ENCODE assay signal across 24 cellular contexts in the genomic region with DNA sequence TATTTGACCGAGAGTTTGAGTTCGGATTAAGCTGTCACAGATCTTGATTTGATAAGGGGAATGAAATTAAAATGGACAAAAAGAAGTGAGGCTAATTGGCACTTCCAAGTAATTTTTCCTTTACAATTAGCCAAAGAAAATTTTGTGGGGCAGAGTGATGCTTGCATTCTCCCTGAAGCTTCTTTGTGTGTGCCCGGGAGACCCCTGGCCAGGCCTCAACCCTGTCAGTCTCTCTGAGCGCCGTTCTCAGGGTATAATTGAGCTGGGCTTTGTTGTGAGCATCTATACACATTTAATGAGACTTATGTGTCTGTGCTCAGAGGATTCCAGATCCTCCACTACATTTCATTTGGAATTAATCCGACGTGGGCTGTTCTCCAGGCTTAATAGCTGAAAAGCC.
"Had no signal": no experiment of that assay in that cellular context is flagged by ENCODE, and none has a peak within 500 bp of the region (broad histone marks: within the 10 kb centered on the region; RNA-seq: fewer than 3 reads in every experiment).

No MANE protein-coding gene starts in this region.

- H3K4me1 Mint-ChIP-seq: naive thymus-derived CD4-positive, alpha-beta T cell; stimulated activated naive B cell treated with anti-CD40 and anti-IgM and Interleukin-4, amounts not matched to agents 10 μg/mL and 1 μg/mL and 100 μg/mL, for 72 hours had no signal

- DNase-seq: colonic mucosa; effector CD8-positive, alpha-beta T cell; foreskin keratinocyte; heart right ventricle; hippocampal formation; left cardiac atrium; left lung; mesenchymal stem cell; midbrain; naive thymus-derived CD4-positive, alpha-beta T cell; right cardiac atrium; sigmoid colon; spleen; stimulated activated naive B cell treated with anti-CD40 and anti-IgM and Interleukin-4, amounts not matched to agents 10 μg/mL and 1 μg/mL and 100 μg/mL, for 72 hours; upper lobe of left lung had no signal

- H3K27me3 Mint-ChIP-seq: dendritic cell treated with granulocyte-macrophage colony-stimulating factor and Interleukin-4, amounts not matched to agents 40 ng/mL and 50 ng/mL, for 4 days had no signal

- H3K27me3 ChIP-seq: colonic mucosa, esophagus muscularis mucosa, foreskin keratinocyte, heart right ventricle, left lung, sigmoid colon, tibial nerve, upper lobe of left lung had no signal

- H3K9me3 ChIP-seq: colonic mucosa, esophagus muscularis mucosa, gastroesophageal sphincter, left lung, spleen, thoracic aorta, tibial nerve, upper lobe of left lung had no signal

- H3K4me1 ChIP-seq: colonic mucosa, esophagus muscularis mucosa, foreskin keratinocyte, gastroesophageal sphincter, heart right ventricle, left lung, parathyroid adenoma, sigmoid colon, spleen, tibial nerve, upper lobe of left lung had no signal

- H3K4me3 ChIP-seq: colonic mucosa, esophagus muscularis mucosa, gastroesophageal sphincter, heart right ventricle, left lung, sigmoid colon, spleen, thoracic aorta, tibial nerve, upper lobe of left lung had no signal

- H3K9ac ChIP-seq: parathyroid adenoma had no signal

- H3K36me3 Mint-ChIP-seq: stimulated activated naive B cell treated with anti-CD40 and anti-IgM and Interleukin-4, amounts not matched to agents 10 μg/mL and 1 μg/mL and 100 μg/mL, for 72 hours had no signal

- H3K27ac Mint-ChIP-seq: dendritic cell treated with granulocyte-macrophage colony-stimulating factor and Interleukin-4, amounts not matched to agents 40 ng/mL and 50 ng/mL, for 4 days; naive thymus-derived CD4-positive, alpha-beta T cell; progenitor cell of endocrine pancreas; stimulated activated naive B cell treated with anti-CD40 and anti-IgM and Interleukin-4, amounts not matched to agents 10 μg/mL and 1 μg/mL and 100 μg/mL, for 72 hours; stimulated activated naive CD8-positive, alpha-beta T cell treated with anti-CD3 and anti-CD28 coated beads, Interleukin-15, Interleukin-2, amounts not matched to agents 100 ng/mL and 50 ng/mL, for 24 hours had no signal

- H3K4me3 Mint-ChIP-seq: dendritic cell treated with granulocyte-macrophage colony-stimulating factor and Interleukin-4, amounts not matched to agents 40 ng/mL and 50 ng/mL, for 4 days; naive thymus-derived CD4-positive, alpha-beta T cell; nephron; stimulated activated naive B cell treated with anti-CD40 and anti-IgM and Interleukin-4, amounts not matched to agents 10 μg/mL and 1 μg/mL and 100 μg/mL, for 72 hours; stimulated activated naive CD8-positive, alpha-beta T cell treated with anti-CD3 and anti-CD28 coated beads, Interleukin-15, Interleukin-2, amounts not matched to agents 100 ng/mL and 50 ng/mL, for 24 hours had no signal

- H3K27ac ChIP-seq: colonic mucosa, esophagus muscularis mucosa, foreskin keratinocyte, gastroesophageal sphincter, heart right ventricle, left lung, parathyroid adenoma, sigmoid colon, spleen, thoracic aorta, tibial nerve, upper lobe of left lung had no signal

- H3K79me2 ChIP-seq: parathyroid adenoma had no signal

- ATAC-seq: foreskin keratinocyte; gastroesophageal sphincter; heart right ventricle; left cardiac atrium; left lung; naive thymus-derived CD4-positive, alpha-beta T cell; right cardiac atrium; stimulated activated naive B cell treated with anti-CD40 and anti-IgM and Interleukin-4, amounts not matched to agents 10 μg/mL and 1 μg/mL and 100 μg/mL, for 72 hours had no signal

- H2AFZ ChIP-seq: parathyroid adenoma had no signal

- H3K36me3 ChIP-seq: colonic mucosa, esophagus muscularis mucosa, gastroesophageal sphincter, heart right ventricle, left lung, sigmoid colon, spleen, thoracic aorta, tibial nerve, upper lobe of left lung had no signal

- H3K9me3 Mint-ChIP-seq: dendritic cell treated with granulocyte-macrophage colony-stimulating factor and Interleukin-4, amounts not matched to agents 40 ng/mL and 50 ng/mL, for 4 days; stimulated activated naive CD8-positive, alpha-beta T cell treated with anti-CD3 and anti-CD28 coated beads, Interleukin-15, Interleukin-2, amounts not matched to agents 100 ng/mL and 50 ng/mL, for 24 hours had no signal
